ENCODE assay signal across 1 cellular context in genomic region chr17:75109407-75110236, GRCh38.
TF ChIP-seq lines count a peak whose summit lies in the region.

ARMC7 (plus strand) TSS chr17:75109969; CDS start chr17:75110289, 320 bp downstream.

TF ChIP-seq in HepG2, 621 proteins besides CTCF, POLR2A, EP300 and RAD21 (continued from another document and continues in another):
- TF ChIP-seq ZNF709 (CRISPR knock-in tag; IDR thresholded peaks at IDR 0.05) = peak; percentile 72; the same call in 1 of the 2 replicates
- TF ChIP-seq, protein P1, sequence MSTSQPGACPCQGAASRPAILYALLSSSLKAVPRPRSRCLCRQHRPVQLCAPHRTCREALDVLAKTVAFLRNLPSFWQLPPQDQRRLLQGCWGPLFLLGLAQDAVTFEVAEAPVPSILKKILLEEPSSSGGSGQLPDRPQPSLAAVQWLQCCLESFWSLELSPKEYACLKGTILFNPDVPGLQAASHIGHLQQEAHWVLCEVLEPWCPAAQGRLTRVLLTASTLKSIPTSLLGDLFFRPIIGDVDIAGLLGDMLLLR (CRISPR knock-in tag; IDR thresholded peaks at IDR 0.05) = peak; percentile 82; the same call in 1 of the 2 replicates
- no peak; the same call in 1 of the 2 replicates for TF ChIP-seq ZNF484 (CRISPR knock-in tag; IDR thresholded peaks at IDR 0.05; ENCODE audit: borderline replicate concordance, low read depth)
- peak; percentile 64; the same call in 1 of the 2 replicates for TF ChIP-seq ZHX1 (CRISPR knock-in tag; IDR thresholded peaks at IDR 0.05; ENCODE audit: low read depth)
- TF ChIP-seq, protein P2, sequence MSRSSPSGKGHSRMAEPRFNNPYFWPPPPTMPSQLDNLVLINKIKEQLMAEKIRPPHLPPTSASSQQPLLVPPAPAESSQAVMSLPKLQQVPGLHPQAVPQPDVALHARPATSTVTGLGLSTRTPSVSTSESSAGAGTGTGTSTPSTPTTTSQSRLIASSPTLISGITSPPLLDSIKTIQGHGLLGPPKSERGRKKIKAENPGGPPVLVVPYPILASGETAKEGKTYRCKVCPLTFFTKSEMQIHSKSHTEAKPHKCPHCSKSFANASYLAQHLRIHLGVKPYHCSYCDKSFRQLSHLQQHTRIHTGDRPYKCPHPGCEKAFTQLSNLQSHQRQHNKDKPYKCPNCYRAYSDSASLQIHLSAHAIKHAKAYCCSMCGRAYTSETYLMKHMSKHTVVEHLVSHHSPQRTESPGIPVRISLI (CRISPR knock-in tag; IDR thresholded peaks at IDR 0.05; ENCODE audit: borderline replicate concordance) = no peak
- peak; percentile 44; the same call in 1 of the 2 replicates for TF ChIP-seq HES4 (CRISPR knock-in tag; IDR thresholded peaks at IDR 0.05; ENCODE audit: borderline replicate concordance)
- peak; percentile 33; the same call in 1 of the 2 replicates for TF ChIP-seq ZNF503 (CRISPR knock-in tag; IDR thresholded peaks at IDR 0.05)
- TF ChIP-seq TSC22D2 (CRISPR knock-in tag; IDR thresholded peaks at IDR 0.05; ENCODE audit: borderline replicate concordance) = no peak
- no peak for TF ChIP-seq ZNF17 (CRISPR knock-in tag; IDR thresholded peaks at IDR 0.05)
- peak; percentile 65 for TF ChIP-seq ZMYM4 (CRISPR knock-in tag; IDR thresholded peaks at IDR 0.05)
- TF ChIP-seq MEIS1 (CRISPR knock-in tag; IDR thresholded peaks at IDR 0.05; ENCODE audit: borderline replicate concordance) = 0 out of 2 replicates have a peak, but pooled peaks have one; percentile 59
- no peak; the same call in 1 of the 2 replicates for TF ChIP-seq FOXP4 (CRISPR knock-in tag; IDR thresholded peaks at IDR 0.05)
- TF ChIP-seq, protein P3, sequence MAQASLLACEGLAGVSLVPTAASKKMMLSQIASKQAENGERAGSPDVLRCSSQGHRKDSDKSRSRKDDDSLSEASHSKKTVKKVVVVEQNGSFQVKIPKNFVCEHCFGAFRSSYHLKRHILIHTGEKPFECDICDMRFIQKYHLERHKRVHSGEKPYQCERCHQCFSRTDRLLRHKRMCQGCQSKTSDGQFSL (CRISPR knock-in tag; IDR thresholded peaks at IDR 0.05) = 0 out of 2 replicates have a peak, but pooled peaks have one; percentile 7
- no peak for TF ChIP-seq ZNF24 (IDR thresholded peaks at IDR 0.05)
- TF ChIP-seq, protein P4, sequence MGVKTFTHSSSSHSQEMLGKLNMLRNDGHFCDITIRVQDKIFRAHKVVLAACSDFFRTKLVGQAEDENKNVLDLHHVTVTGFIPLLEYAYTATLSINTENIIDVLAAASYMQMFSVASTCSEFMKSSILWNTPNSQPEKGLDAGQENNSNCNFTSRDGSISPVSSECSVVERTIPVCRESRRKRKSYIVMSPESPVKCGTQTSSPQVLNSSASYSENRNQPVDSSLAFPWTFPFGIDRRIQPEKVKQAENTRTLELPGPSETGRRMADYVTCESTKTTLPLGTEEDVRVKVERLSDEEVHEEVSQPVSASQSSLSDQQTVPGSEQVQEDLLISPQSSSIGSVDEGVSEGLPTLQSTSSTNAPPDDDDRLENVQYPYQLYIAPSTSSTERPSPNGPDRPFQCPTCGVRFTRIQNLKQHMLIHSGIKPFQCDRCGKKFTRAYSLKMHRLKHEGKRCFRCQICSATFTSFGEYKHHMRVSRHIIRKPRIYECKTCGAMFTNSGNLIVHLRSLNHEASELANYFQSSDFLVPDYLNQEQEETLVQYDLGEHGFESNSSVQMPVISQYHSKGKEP (CRISPR knock-in tag; IDR thresholded peaks at IDR 0.05) = 0 out of 2 replicates have a peak, but pooled peaks have one; percentile 46
- TF ChIP-seq ZKSCAN5 (CRISPR knock-in tag; IDR thresholded peaks at IDR 0.05) = no peak
- TF ChIP-seq ZNF232 (CRISPR knock-in tag; IDR thresholded peaks at IDR 0.05; ENCODE audit: borderline replicate concordance) = peak; percentile 71; the same call in 1 of the 2 replicates
- TF ChIP-seq ATF5 (CRISPR knock-in tag; IDR thresholded peaks at IDR 0.05; ENCODE audit: low read depth) = no peak
- TF ChIP-seq PHB2 (IDR thresholded peaks at IDR 0.05; ENCODE audit: partially characterized antibody) = no peak
- no peak for TF ChIP-seq PCBP2 (optimal IDR thresholded peaks at IDR 0.05; ENCODE audit: low read depth, low read length, poor library complexity, severe bottlenecking)
- no peak for TF ChIP-seq ZFP36 (IDR thresholded peaks at IDR 0.05; ENCODE audit: borderline replicate concordance, low read depth, low read length, partially characterized antibody)
- no peak for TF ChIP-seq MAFF (IDR thresholded peaks at IDR 0.05; ENCODE audit: low read depth, low read length)
- peak; percentile 32; the same call in 1 of the 2 replicates for TF ChIP-seq THAP11 (CRISPR knock-in tag; IDR thresholded peaks at IDR 0.05)
- TF ChIP-seq ZC3H13 (CRISPR knock-in tag; IDR thresholded peaks at IDR 0.05) = no peak
- peak; percentile 96 for TF ChIP-seq ZNF574 (CRISPR knock-in tag; IDR thresholded peaks at IDR 0.05)
- no peak for TF ChIP-seq CC2D1A (CRISPR knock-in tag; IDR thresholded peaks at IDR 0.05)
- TF ChIP-seq ZNF292 (CRISPR knock-in tag; IDR thresholded peaks at IDR 0.05; ENCODE audit: borderline replicate concordance, low read depth) = peak; percentile 70; the same call in 1 of the 2 replicates
- TF ChIP-seq ZNF552 (CRISPR knock-in tag; IDR thresholded peaks at IDR 0.05; ENCODE audit: borderline replicate concordance) = peak; percentile 84
- 0 out of 2 replicates have a peak, but pooled peaks have one; percentile 16 for TF ChIP-seq ZNF724P (CRISPR knock-in tag; IDR thresholded peaks at IDR 0.05; ENCODE audit: borderline replicate concordance)
- no peak for TF ChIP-seq ZFP62 (CRISPR knock-in tag; IDR thresholded peaks at IDR 0.05)
- peak; percentile 78 for TF ChIP-seq KDM2A (CRISPR knock-in tag; IDR thresholded peaks at IDR 0.05; ENCODE audit: borderline replicate concordance, low read depth)
- TF ChIP-seq, protein P5, sequence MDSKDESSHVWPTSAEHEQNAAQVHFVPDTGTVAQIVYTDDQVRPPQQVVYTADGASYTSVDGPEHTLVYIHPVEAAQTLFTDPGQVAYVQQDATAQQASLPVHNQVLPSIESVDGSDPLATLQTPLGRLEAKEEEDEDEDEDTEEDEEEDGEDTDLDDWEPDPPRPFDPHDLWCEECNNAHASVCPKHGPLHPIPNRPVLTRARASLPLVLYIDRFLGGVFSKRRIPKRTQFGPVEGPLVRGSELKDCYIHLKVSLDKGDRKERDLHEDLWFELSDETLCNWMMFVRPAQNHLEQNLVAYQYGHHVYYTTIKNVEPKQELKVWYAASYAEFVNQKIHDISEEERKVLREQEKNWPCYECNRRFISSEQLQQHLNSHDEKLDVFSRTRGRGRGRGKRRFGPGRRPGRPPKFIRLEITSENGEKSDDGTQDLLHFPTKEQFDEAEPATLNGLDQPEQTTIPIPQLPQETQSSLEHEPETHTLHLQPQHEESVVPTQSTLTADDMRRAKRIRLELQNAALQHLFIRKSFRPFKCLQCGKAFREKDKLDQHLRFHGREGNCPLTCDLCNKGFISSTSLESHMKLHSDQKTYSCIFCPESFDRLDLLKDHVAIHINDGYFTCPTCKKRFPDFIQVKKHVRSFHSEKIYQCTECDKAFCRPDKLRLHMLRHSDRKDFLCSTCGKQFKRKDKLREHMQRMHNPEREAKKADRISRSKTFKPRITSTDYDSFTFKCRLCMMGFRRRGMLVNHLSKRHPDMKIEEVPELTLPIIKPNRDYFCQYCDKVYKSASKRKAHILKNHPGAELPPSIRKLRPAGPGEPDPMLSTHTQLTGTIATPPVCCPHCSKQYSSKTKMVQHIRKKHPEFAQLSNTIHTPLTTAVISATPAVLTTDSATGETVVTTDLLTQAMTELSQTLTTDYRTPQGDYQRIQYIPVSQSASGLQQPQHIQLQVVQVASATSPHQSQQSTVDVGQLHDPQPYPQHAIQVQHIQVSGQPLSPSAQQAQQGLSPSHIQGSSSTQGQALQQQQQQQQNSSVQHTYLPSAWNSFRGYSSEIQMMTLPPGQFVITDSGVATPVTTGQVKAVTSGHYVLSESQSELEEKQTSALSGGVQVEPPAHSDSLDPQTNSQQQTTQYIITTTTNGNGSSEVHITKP (CRISPR knock-in tag; IDR thresholded peaks at IDR 0.05; ENCODE audit: low read depth) = no peak; the same call in 1 of the 2 replicates
- peak; percentile 17; the same call in 1 of the 2 replicates for TF ChIP-seq ZNF792 (CRISPR knock-in tag; IDR thresholded peaks at IDR 0.05)
- no peak for TF ChIP-seq ARNT (IDR thresholded peaks at IDR 0.05)
- peak; percentile 76; the same call in 1 of the 2 replicates for TF ChIP-seq YEATS2 (CRISPR knock-in tag; IDR thresholded peaks at IDR 0.05; ENCODE audit: borderline replicate concordance)
- no peak for TF ChIP-seq ZNF260 (CRISPR knock-in tag; IDR thresholded peaks at IDR 0.05; ENCODE audit: borderline replicate concordance, low read depth)
- TF ChIP-seq RFXAP (CRISPR knock-in tag; IDR thresholded peaks at IDR 0.05; ENCODE audit: borderline replicate concordance) = peak; percentile 12; the same call in 1 of the 2 replicates
- 0 out of 2 replicates have a peak, but pooled peaks have one; percentile 63 for TF ChIP-seq CBFB (CRISPR knock-in tag; IDR thresholded peaks at IDR 0.05)
